In genomic region chr9:95126739-95127138, GRCh38 we compare ENCODE assay signal across 20 cellular contexts.
"Had no signal": no experiment of that assay in that cellular context is flagged by ENCODE, and none has a peak within 500 bp of the region (broad histone marks: within the 10 kb centered on the region; RNA-seq: fewer than 3 reads in every experiment).

No MANE protein-coding gene starts in this region.

- DNase-seq: activated CD4-positive, alpha-beta T cell treated with anti-CD3 and anti-CD28 coated beads for 48 hours; activated CD8-positive, alpha-beta T cell treated with anti-CD3 and anti-CD28 coated beads for 36 hours; activated effector memory CD4-positive, alpha-beta T cell treated with Interleukin-2 at 50 U/mL for 16 hours; activated T-cell treated with anti-CD3 and anti-CD28 coated beads, Interleukin-2, amount 50 U/mL, for 4 hours; effector memory CD8-positive, alpha-beta T cell; mesenchymal stem cell; natural killer cell; right lobe of liver; stimulated activated CD4-positive, alpha-beta T cell treated with anti-CD3 and anti-CD28 coated beads, Interleukin-1b, Interleukin-23, amount 100 ng/mL, for 48 hours; WERI-Rb-1 had no signal

- H3K4me3 Mint-ChIP-seq: activated CD8-positive, alpha-beta T cell treated with anti-CD3 and anti-CD28 coated beads for 36 hours; activated naive CD4-positive, alpha-beta T cell treated with anti-CD3 and anti-CD28 coated beads, Interleukin-2, amount 50 U/mL, for 24 hours; activated T-cell treated with anti-CD3 and anti-CD28 coated beads, Interleukin-2, amount 50 U/mL, for 4 hours; central memory CD8-positive, alpha-beta T cell; effector memory CD8-positive, alpha-beta T cell; natural killer cell; stimulated activated effector memory CD8-positive, alpha-beta T cell treated with anti-CD3 and anti-CD28 coated beads, Interleukin-12 subunit alpha, Interleukin-12 subunit beta, amount 100 ng/mL, for 72 hours; T-helper 1 cell treated with Interleukin-12 subunit alpha and Interleukin-12 subunit beta and Interleukin-4 antibody, amounts not matched to agents 30 μg/mL and 1 μg/mL, for 36 hours had no signal

- H3K27me3 Mint-ChIP-seq: activated CD8-positive, alpha-beta T cell treated with anti-CD3 and anti-CD28 coated beads for 36 hours; activated naive CD4-positive, alpha-beta T cell treated with anti-CD3 and anti-CD28 coated beads, Interleukin-2, amount 50 U/mL, for 24 hours; central memory CD8-positive, alpha-beta T cell; effector memory CD8-positive, alpha-beta T cell; progenitor cell of endocrine pancreas; type B pancreatic cell had no signal

- H3K4me1 Mint-ChIP-seq: activated naive CD4-positive, alpha-beta T cell treated with anti-CD3 and anti-CD28 coated beads, Interleukin-2, amount 50 U/mL, for 24 hours; stimulated activated effector memory CD8-positive, alpha-beta T cell treated with anti-CD3 and anti-CD28 coated beads, Interleukin-12 subunit alpha, Interleukin-12 subunit beta, amount 100 ng/mL, for 72 hours had no signal

- ATAC-seq: effector memory CD8-positive, alpha-beta T cell had no signal

- H3K27me3 ChIP-seq: adrenal gland, body of pancreas, right lobe of liver had no signal

- H3K9me3 ChIP-seq: adrenal gland, body of pancreas, right lobe of liver had no signal

- H3K4me3 ChIP-seq: body of pancreas had no signal

- H3K27ac ChIP-seq: body of pancreas, epithelial cell of prostate, right lobe of liver, WERI-Rb-1 had no signal

- H3K36me3 Mint-ChIP-seq: natural killer cell, type B pancreatic cell had no signal

- H3K36me3 ChIP-seq: adrenal gland had no signal

- H3K27ac Mint-ChIP-seq: activated CD8-positive, alpha-beta T cell treated with anti-CD3 and anti-CD28 coated beads for 36 hours; activated naive CD4-positive, alpha-beta T cell treated with anti-CD3 and anti-CD28 coated beads, Interleukin-2, amount 50 U/mL, for 24 hours; dendritic cell treated with granulocyte-macrophage colony-stimulating factor and Interleukin-4, amounts not matched to agents 40 ng/mL and 50 ng/mL, for 4 days; effector memory CD8-positive, alpha-beta T cell; natural killer cell; progenitor cell of endocrine pancreas; stimulated activated effector memory CD8-positive, alpha-beta T cell treated with anti-CD3 and anti-CD28 coated beads, Interleukin-12 subunit alpha, Interleukin-12 subunit beta, amount 100 ng/mL, for 72 hours; T-helper 1 cell treated with Interleukin-12 subunit alpha and Interleukin-12 subunit beta and Interleukin-4 antibody, amounts not matched to agents 30 μg/mL and 1 μg/mL, for 36 hours had no signal

- H3K9me3 Mint-ChIP-seq: activated CD8-positive, alpha-beta T cell treated with anti-CD3 and anti-CD28 coated beads for 36 hours; activated naive CD4-positive, alpha-beta T cell treated with anti-CD3 and anti-CD28 coated beads, Interleukin-2, amount 50 U/mL, for 24 hours; activated T-cell treated with anti-CD3 and anti-CD28 coated beads, Interleukin-2, amount 50 U/mL, for 4 hours; central memory CD8-positive, alpha-beta T cell; dendritic cell treated with granulocyte-macrophage colony-stimulating factor and Interleukin-4, amounts not matched to agents 40 ng/mL and 50 ng/mL, for 4 days; effector memory CD8-positive, alpha-beta T cell; natural killer cell; stimulated activated effector memory CD8-positive, alpha-beta T cell treated with anti-CD3 and anti-CD28 coated beads, Interleukin-12 subunit alpha, Interleukin-12 subunit beta, amount 100 ng/mL, for 72 hours; T-helper 1 cell treated with Interleukin-12 subunit alpha and Interleukin-12 subunit beta and Interleukin-4 antibody, amounts not matched to agents 30 μg/mL and 1 μg/mL, for 36 hours; type B pancreatic cell had no signal
